ENCODE assay signal across 27 cellular contexts in genomic region chr14:33745163-33745562, GRCh38.
"Had no signal": no experiment of that assay in that cellular context is flagged by ENCODE, and none has a peak within 500 bp of the region (broad histone marks: within the 10 kb centered on the region; RNA-seq: fewer than 3 reads in every experiment).

No MANE protein-coding gene starts in this region.

- H3K4me3 Mint-ChIP-seq: naive thymus-derived CD4-positive, alpha-beta T cell; natural killer cell; nephron; neural progenitor cell; stimulated activated effector memory CD8-positive, alpha-beta T cell treated with anti-CD3 and anti-CD28 coated beads, Interleukin-12 subunit alpha, Interleukin-12 subunit beta, amount 100 ng/mL, for 72 hours; stimulated activated naive B cell treated with anti-CD40 and anti-IgM and Interleukin-4, amounts not matched to agents 10 μg/mL and 1 μg/mL and 100 μg/mL, for 72 hours; stimulated activated naive CD8-positive, alpha-beta T cell treated with anti-CD3 and anti-CD28 coated beads, Interleukin-15, Interleukin-2, amounts not matched to agents 100 ng/mL and 50 ng/mL, for 24 hours had no signal

- H3K4me1 ChIP-seq: neural progenitor cell, parathyroid adenoma, psoas muscle, spleen, stomach, thyroid gland, tibial nerve, upper lobe of right lung, uterus had no signal

- H3K27ac ChIP-seq: neural progenitor cell, ovary, parathyroid adenoma, psoas muscle, spleen, stomach, thoracic aorta, thyroid gland, tibial nerve, upper lobe of right lung, uterus had no signal

- H3K27me3 Mint-ChIP-seq: progenitor cell of endocrine pancreas; stimulated activated naive B cell treated with anti-CD40 and anti-IgM and Interleukin-4, amounts not matched to agents 10 μg/mL and 1 μg/mL and 100 μg/mL, for 72 hours had no signal

- H3K4me3 ChIP-seq: neural progenitor cell, ovary, psoas muscle, smooth muscle cell, spleen, stomach, thoracic aorta, thyroid gland, tibial nerve, upper lobe of right lung, uterus had no signal

- H2AFZ ChIP-seq: neural progenitor cell, parathyroid adenoma had no signal

- H3K9me3 ChIP-seq: ovary, thyroid gland, upper lobe of right lung, uterus had no signal

- H3K4me2 ChIP-seq: neural progenitor cell, smooth muscle cell had no signal

- H3K27ac Mint-ChIP-seq: naive thymus-derived CD4-positive, alpha-beta T cell; natural killer cell; nephron; neural progenitor cell; progenitor cell of endocrine pancreas; stimulated activated effector memory CD8-positive, alpha-beta T cell treated with anti-CD3 and anti-CD28 coated beads, Interleukin-12 subunit alpha, Interleukin-12 subunit beta, amount 100 ng/mL, for 72 hours; stimulated activated naive B cell treated with anti-CD40 and anti-IgM and Interleukin-4, amounts not matched to agents 10 μg/mL and 1 μg/mL and 100 μg/mL, for 72 hours; stimulated activated naive CD8-positive, alpha-beta T cell treated with anti-CD3 and anti-CD28 coated beads, Interleukin-15, Interleukin-2, amounts not matched to agents 100 ng/mL and 50 ng/mL, for 24 hours had no signal

- H3K9ac ChIP-seq: neural progenitor cell, parathyroid adenoma had no signal

- H3K36me3 ChIP-seq: neural progenitor cell, ovary, spleen, stomach, thoracic aorta, thyroid gland, upper lobe of right lung, uterus had no signal

- H3K79me2 ChIP-seq: parathyroid adenoma had no signal

- H3K4me1 Mint-ChIP-seq: naive thymus-derived CD4-positive, alpha-beta T cell; natural killer cell; nephron; neural progenitor cell; stimulated activated effector memory CD8-positive, alpha-beta T cell treated with anti-CD3 and anti-CD28 coated beads, Interleukin-12 subunit alpha, Interleukin-12 subunit beta, amount 100 ng/mL, for 72 hours; stimulated activated naive B cell treated with anti-CD40 and anti-IgM and Interleukin-4, amounts not matched to agents 10 μg/mL and 1 μg/mL and 100 μg/mL, for 72 hours had no signal

- DNase-seq: naive thymus-derived CD4-positive, alpha-beta T cell; natural killer cell; occipital lobe; ovary; posterior cingulate gyrus; psoas muscle; right cardiac atrium; spleen; stimulated activated CD4-positive, alpha-beta T cell treated with anti-CD3 and anti-CD28 coated beads, Interleukin-12 subunit alpha, Interleukin-12 subunit beta, amount 100 ng/mL, for 4 hours; stimulated activated CD4-positive, alpha-beta T cell treated with anti-CD3 and anti-CD28 coated beads, Interleukin-1b, Interleukin-23, amount 100 ng/mL, for 48 hours; stimulated activated CD4-positive, alpha-beta T cell treated with anti-CD3 and anti-CD28 coated beads, Interleukin-4, amount 100 ng/mL, for 24 hours; stimulated activated naive B cell treated with anti-CD40 and anti-IgM and Interleukin-4, amounts not matched to agents 10 μg/mL and 1 μg/mL and 100 μg/mL, for 72 hours; stimulated activated naive CD4-positive, alpha-beta T cell treated with Interleukin-2 at 50 U/mL for 16 hours; stomach; thyroid gland; trophoblast cell; upper lobe of right lung; uterus had no signal

- H3K36me3 Mint-ChIP-seq: natural killer cell; stimulated activated effector memory CD8-positive, alpha-beta T cell treated with anti-CD3 and anti-CD28 coated beads, Interleukin-12 subunit alpha, Interleukin-12 subunit beta, amount 100 ng/mL, for 72 hours; stimulated activated naive B cell treated with anti-CD40 and anti-IgM and Interleukin-4, amounts not matched to agents 10 μg/mL and 1 μg/mL and 100 μg/mL, for 72 hours had no signal

- H3K27me3 ChIP-seq: neural progenitor cell, ovary, spleen, stomach, thyroid gland, tibial nerve, upper lobe of right lung, uterus had no signal

- H3K9me3 Mint-ChIP-seq: stimulated activated naive CD8-positive, alpha-beta T cell treated with anti-CD3 and anti-CD28 coated beads, Interleukin-15, Interleukin-2, amounts not matched to agents 100 ng/mL and 50 ng/mL, for 24 hours had no signal
